Comparison of ENCODE assay signal across 16 cellular contexts in genomic region chr22:49953680-49954344, GRCh38. TPM values are rescaled to one million over a fixed set of nuclear protein-coding genes. Genes with fewer than 3 reads are reported as not detected.
DNase-seq lines count a peak whose midpoint lies in the region; ATAC-seq and TF ChIP-seq lines count a peak whose summit lies in the region.
"Had no signal": no experiment of that assay in that cellular context is flagged by ENCODE, and none has a peak within 500 bp of the region (broad histone marks: within the 10 kb centered on the region; RNA-seq: fewer than 3 reads in every experiment).

No MANE protein-coding gene starts in this region.

- no peaks in the 10 kb centered on the region for H3K36me3 Mint-ChIP-seq in activated naive CD4-positive, alpha-beta T cell treated with anti-CD3 and anti-CD28 coated beads, Interleukin-2, amount 50 U/mL, for 72 hours

- H3K9me3 ChIP-seq in NT2/D1 (ENCODE audit: insufficient read depth, low read length), result no peaks in the 10 kb centered on the region
- no peaks in the 10 kb centered on the region for H3K9me3 ChIP-seq in esophagus squamous epithelium
- no peaks in the 10 kb centered on the region for H3K9me3 ChIP-seq in mucosa of stomach (ENCODE audit: control insufficient read depth, low read length)
- H3K9me3 ChIP-seq in tibial nerve, result no peaks in the 10 kb centered on the region

- TF ChIP-seq EP300 in tibial nerve (IDR thresholded peaks at IDR 0.05), result no peak

- WGBS in esophagus squamous epithelium, 2 donors, result 60% methylated on average over 11 of the region's 18 CpGs; no CpG with 5 or more reads in 1 of the 2 donors
- 69 to 73% methylated on average over 12 to 16 of the region's 18 CpGs for WGBS in tibial nerve, 2 donors

- intact Hi-C loops in esophagus squamous epithelium (cut with DNase I), result no loop called here

- no peaks in the 10 kb centered on the region for H3K9me3 Mint-ChIP-seq in activated naive CD4-positive, alpha-beta T cell treated with anti-CD3 and anti-CD28 coated beads, Interleukin-2, amount 50 U/mL, for 72 hours
- H3K9me3 Mint-ChIP-seq: H9 had no signal

- H3K27ac ChIP-seq in esophagus squamous epithelium (peak overlapping the region in 3 of 4 donors; percentile 14 to 89 (median 65)), tibial nerve (peak overlapping the region; percentile 9 to 95 (median 73))

- H3K4me1 ChIP-seq in NT2/D1 (ENCODE audit: insufficient read depth, insufficient read length) (peaks cover 23% of the 10 kb centered on the region), esophagus squamous epithelium (peaks cover 50 to 88% (median 54%) of the 10 kb centered on the region in 3 donors), mucosa of stomach (ENCODE audit: control insufficient read depth, insufficient read depth, low read length) (peaks cover 91% of the 10 kb centered on the region), tibial nerve (peaks cover 0 to 81% (median 34%) of the 10 kb centered on the region in 4 donors)

- no peak for ATAC-seq in HG02938 (IDR thresholded peaks at IDR 0.05; ENCODE audit: unreplicated experiment)
- no peak for ATAC-seq in activated naive CD4-positive, alpha-beta T cell treated with anti-CD3 and anti-CD28 coated beads, Interleukin-2, amount 50 U/mL, for 72 hours

- H3K4me3 ChIP-seq in NT2/D1 (ENCODE audit: insufficient read length, low read depth), result no peak overlapping the region
- no peak overlapping the region for H3K4me3 ChIP-seq in esophagus squamous epithelium
- no peak overlapping the region for H3K4me3 ChIP-seq in mucosa of stomach (ENCODE audit: low read length)
- no peak overlapping the region for H3K4me3 ChIP-seq in tibial nerve

- TF ChIP-seq CTCF in esophagus squamous epithelium (IDR thresholded peaks at IDR 0.05), result no peak
- TF ChIP-seq CTCF in tibial nerve (IDR thresholded peaks at IDR 0.05), result no peak

- H3K27me3 ChIP-seq in NT2/D1 (ENCODE audit: insufficient read depth, insufficient read length) (no peaks in the 10 kb centered on the region), esophagus squamous epithelium (no peaks in the 10 kb centered on the region), mucosa of stomach (ENCODE audit: control insufficient read depth, insufficient read depth, low read length) (no peaks in the 10 kb centered on the region), tibial nerve (no peaks in the 10 kb centered on the region)

- TF ChIP-seq POLR2A in esophagus squamous epithelium (IDR thresholded peaks at IDR 0.05) (no peak), tibial nerve (IDR thresholded peaks at IDR 0.05) (no peak)

- H3K9ac ChIP-seq in NT2/D1 (ENCODE audit: insufficient read length, low read depth), result peak overlapping the region; percentile 18
- H3K9ac ChIP-seq in mucosa of stomach (ENCODE audit: low read length), result peak overlapping the region; percentile 80

- DNase-seq in NT2/D1 (ENCODE audit: low read depth, low spot score), result no peak
- no peak for DNase-seq in esophagus squamous epithelium (lab: John Stamatoyannopoulos, UW)
- no peak for DNase-seq in tibial nerve (ENCODE audit: low spot score in 2 of 2)
- DNase-seq in D341Med (ENCODE audit: low spot score), result no peak
- no peak for DNase-seq in activated naive CD4-positive, alpha-beta T cell treated with anti-CD3 and anti-CD28 coated beads, Interleukin-2, amount 50 U/mL, for 72 hours (ENCODE audit: low spot score in 2 of 2)
- DNase-seq: cortex of kidney; EL; erythroblast; H9; KBM-7; NCI-H226; stimulated activated CD4-positive, alpha-beta T cell treated with anti-CD3 and anti-CD28 coated beads, Interleukin-2, amount 100 ng/mL, for 24 hours had no signal

- H3K36me3 ChIP-seq in NT2/D1 (ENCODE audit: insufficient read depth, insufficient read length, low read length) (no peaks in the 10 kb centered on the region), esophagus squamous epithelium (no peaks in the 10 kb centered on the region), mucosa of stomach (ENCODE audit: control insufficient read depth, insufficient read depth, low read length) (no peaks in the 10 kb centered on the region), tibial nerve (no peaks in the 10 kb centered on the region)

- no peak overlapping the region for H3K27ac Mint-ChIP-seq in activated naive CD4-positive, alpha-beta T cell treated with anti-CD3 and anti-CD28 coated beads, Interleukin-2, amount 50 U/mL, for 72 hours
- H3K27ac Mint-ChIP-seq: H9 had no signal

RNA-seq across cellular contexts. Expression of gene PIM3, which starts 6.8 kb away (rescaled TPM):
- total RNA-seq in esophagus squamous epithelium, result 10 to 100 TPM; 43.8 to 75.7 (median 52.1) TPM
- total RNA-seq in tibial nerve, result 100 to 1,000 TPM in 3 of 4 donors, 10 to 100 TPM in 1; 98.3 to 138 (median 119) TPM
- total RNA-seq in activated naive CD4-positive, alpha-beta T cell treated with anti-CD3 and anti-CD28 coated beads, Interleukin-2, amount 50 U/mL, for 72 hours, result 100 to 1,000 TPM in 1 of 2 donors, 10 to 100 TPM in 1; 77.2 to 522 TPM

RNA-seq across cellular contexts. Expression of gene CRELD2, which starts 35.4 kb away (rescaled TPM):
- total RNA-seq in esophagus squamous epithelium, result 10 to 100 TPM; 22.7 to 45.7 (median 35.5) TPM
- total RNA-seq in tibial nerve, result 10 to 100 TPM; 44.8 to 80.4 (median 65.1) TPM
- total RNA-seq in activated naive CD4-positive, alpha-beta T cell treated with anti-CD3 and anti-CD28 coated beads, Interleukin-2, amount 50 U/mL, for 72 hours, result 10 to 100 TPM; 19.1 to 31.0 TPM

RNA-seq across cellular contexts. Expression of gene ALG12, which starts 35.6 kb away (rescaled TPM):
- 10 to 100 TPM; 12.8 to 16.6 (median 13.0) TPM for total RNA-seq in esophagus squamous epithelium
- total RNA-seq in tibial nerve, result 10 to 100 TPM in 3 of 4 donors, 1 to 10 TPM in 1; 9.0 to 17.4 (median 14.5) TPM
- total RNA-seq in activated naive CD4-positive, alpha-beta T cell treated with anti-CD3 and anti-CD28 coated beads, Interleukin-2, amount 50 U/mL, for 72 hours, result 10 to 100 TPM; 14.8 to 15.3 TPM

RNA-seq across cellular contexts. Expression of gene IL17REL, which starts 58.8 kb away (rescaled TPM):
- not detected for total RNA-seq in esophagus squamous epithelium
- total RNA-seq in tibial nerve, result not detected
- total RNA-seq in activated naive CD4-positive, alpha-beta T cell treated with anti-CD3 and anti-CD28 coated beads, Interleukin-2, amount 50 U/mL, for 72 hours, result under 1 TPM; 0.11 to 0.12 TPM
- total RNA-seq: aorta, urinary bladder had no signal
